In genomic region chrX:112857478-112857878, GRCh38 we compare ENCODE assay signal across 24 cellular contexts. TPM values are rescaled to one million over a fixed set of nuclear protein-coding genes. Genes with fewer than 3 reads are reported as not detected.
A peak's percentile ranks its signal among the peaks of the same experiment; 100 is the strongest.
DNase-seq lines count a peak whose midpoint lies in the region; ATAC-seq and TF ChIP-seq lines count a peak whose summit lies in the region.
"Had no signal": no experiment of that assay in that cellular context is flagged by ENCODE, and none has a peak within 500 bp of the region (broad histone marks: within the 10 kb centered on the region; RNA-seq: fewer than 3 reads in every experiment).

No MANE protein-coding gene starts in this region.

- H3K27me3 ChIP-seq in foreskin keratinocyte = no peaks in the 10 kb centered on the region
- H3K27me3 ChIP-seq: esophagus squamous epithelium, tibial nerve had no signal

- peak overlapping the region; percentile 62 for H3K27ac ChIP-seq in foreskin keratinocyte
- H3K27ac ChIP-seq: coronary artery, esophagus squamous epithelium, RWPE1, SK-N-MC, skin epidermis, tibial nerve had no signal

- H3K4me1 ChIP-seq in foreskin keratinocyte = peaks cover 5% of the 10 kb centered on the region
- H3K4me1 ChIP-seq: esophagus squamous epithelium, tibial nerve had no signal

- ATAC-seq in GM19324 (IDR thresholded peaks at IDR 0.05; ENCODE audit: low FRiP score, unreplicated experiment) (peak; percentile 82), GM21737 (IDR thresholded peaks at IDR 0.05; ENCODE audit: unreplicated experiment) (peak; percentile 95), foreskin keratinocyte (peak; percentile 96), GM19035 (IDR thresholded peaks at IDR 0.05; ENCODE audit: unreplicated experiment) (no peak)
- ATAC-seq: left colon, T-helper 17 cell had no signal

- TF ChIP-seq CTCF in GM10266 (IDR thresholded peaks at IDR 0.05; ENCODE audit: control insufficient read depth, insufficient read depth, low read depth, missing control alignments) (no peak), foreskin keratinocyte (conservative IDR thresholded peaks at IDR 0.05) (no peak)

- DNase-seq in GM10266 (ENCODE audit: extremely low spot score) = peak; percentile 13
- peak in 1 of 2 donors; percentile 96 for DNase-seq in foreskin keratinocyte
- DNase-seq in RPMI8226 = no peak
- no peak for DNase-seq in epidermal melanocyte (ENCODE audit: insufficient read length, low spot score)
- DNase-seq in central memory CD4-positive, alpha-beta T cell = no peak
- DNase-seq: activated CD4-positive, alpha-beta T cell treated with anti-CD3 and anti-CD28 coated beads, Interleukin-2, amount 10 ng/mL, durations not matched to agents 24 days and 14 days; activated T-cell treated with anti-CD3 and anti-CD28 coated beads for 4 hours; CD4-positive, alpha-beta T cell; DMS153; esophagus squamous epithelium; HFFc6; left colon; naive B cell; NCI-H1417; NCI-H524 treated with DMSO at 0.1 percent for 48 hours; T-helper 17 cell had no signal

RNA-seq across cellular contexts. Expression of gene AMOT, which starts 16.8 kb away (rescaled TPM):
- 3.8 and 5.2 TPM in 2 replicates for total RNA-seq in foreskin keratinocyte
- polyA plus RNA-seq in foreskin keratinocyte = 0.58 and 0.95 TPM in 2 replicates
